ENCODE assay signal across 19 cellular contexts in genomic region chr1:15248238-15248637, GRCh38. TPM values are rescaled to one million over a fixed set of nuclear protein-coding genes. Genes with fewer than 3 reads are reported as not detected.
DNase-seq lines count a peak whose midpoint lies in the region; ATAC-seq, FAIRE-seq and TF ChIP-seq lines count a peak whose summit lies in the region.
"Had no signal": no experiment of that assay in that cellular context is flagged by ENCODE, and none has a peak within 500 bp of the region (broad histone marks: within the 10 kb centered on the region; RNA-seq: fewer than 3 reads in every experiment).

No MANE protein-coding gene starts in this region.

- H3K9me3 Mint-ChIP-seq in activated naive CD8-positive, alpha-beta T cell (ENCODE audit: low read depth) = no peaks in the 10 kb centered on the region
- peaks cover 10% of the 10 kb centered on the region for H3K9me3 Mint-ChIP-seq in activated naive CD8-positive, alpha-beta T cell treated with anti-CD3 and anti-CD28 coated beads, Interleukin-2, amount 50 U/mL, for 24 hours
- H3K9me3 Mint-ChIP-seq in T-helper 1 cell treated with Interleukin-12 subunit alpha and Interleukin-12 subunit beta and Interleukin-4 antibody, amounts not matched to agents 30 μg/mL and 1 μg/mL, for 36 hours = peaks cover 21% of the 10 kb centered on the region
- H3K9me3 Mint-ChIP-seq in effector memory CD8-positive, alpha-beta T cell = no peaks in the 10 kb centered on the region
- no peaks in the 10 kb centered on the region for H3K9me3 Mint-ChIP-seq in type B pancreatic cell
- H3K9me3 Mint-ChIP-seq: HFFc6 had no signal

- no peak for ATAC-seq in activated naive CD8-positive, alpha-beta T cell treated with anti-CD3 and anti-CD28 coated beads, Interleukin-2, amount 50 U/mL, for 24 hours
- ATAC-seq in effector memory CD8-positive, alpha-beta T cell (replicated peaks) = no peak
- ATAC-seq: gastroesophageal sphincter, left colon had no signal

- peak overlapping the region; percentile 75 for H3K27ac Mint-ChIP-seq in activated naive CD8-positive, alpha-beta T cell
- no peak overlapping the region for H3K27ac Mint-ChIP-seq in activated naive CD8-positive, alpha-beta T cell treated with anti-CD3 and anti-CD28 coated beads, Interleukin-2, amount 50 U/mL, for 24 hours
- H3K27ac Mint-ChIP-seq in T-helper 1 cell treated with Interleukin-12 subunit alpha and Interleukin-12 subunit beta and Interleukin-4 antibody, amounts not matched to agents 30 μg/mL and 1 μg/mL, for 36 hours = no peak overlapping the region
- H3K27ac Mint-ChIP-seq in effector memory CD8-positive, alpha-beta T cell = peak overlapping the region; percentile 70 to 77
- no peak overlapping the region for H3K27ac Mint-ChIP-seq in type B pancreatic cell
- H3K27ac Mint-ChIP-seq: HFFc6 had no signal

- H3K4me3 Mint-ChIP-seq in activated naive CD8-positive, alpha-beta T cell = peak overlapping the region; percentile 80
- H3K4me3 Mint-ChIP-seq in activated naive CD8-positive, alpha-beta T cell treated with anti-CD3 and anti-CD28 coated beads, Interleukin-2, amount 50 U/mL, for 24 hours = no peak overlapping the region
- H3K4me3 Mint-ChIP-seq in T-helper 1 cell treated with Interleukin-12 subunit alpha and Interleukin-12 subunit beta and Interleukin-4 antibody, amounts not matched to agents 30 μg/mL and 1 μg/mL, for 36 hours = peak overlapping the region; percentile 64
- peak overlapping the region; percentile 64 to 78 for H3K4me3 Mint-ChIP-seq in effector memory CD8-positive, alpha-beta T cell
- H3K4me3 Mint-ChIP-seq in type B pancreatic cell = peak overlapping the region; percentile 87

- DNase-seq in activated naive CD8-positive, alpha-beta T cell treated with anti-CD3 and anti-CD28 coated beads, Interleukin-2, amount 50 U/mL, for 24 hours = no peak
- DNase-seq in effector memory CD8-positive, alpha-beta T cell = no peak
- no peak for DNase-seq in type B pancreatic cell (ENCODE audit: extremely low spot score, unreplicated experiment)
- DNase-seq in D721Med (ENCODE audit: insufficient read length, low spot score) = no peak
- DNase-seq in NCI-H82 (lab: John Stamatoyannopoulos, UW) = no peak
- no peak for DNase-seq in ureter (ENCODE audit: low spot score)
- DNase-seq: caudate nucleus; HFFc6; left colon; NCI-H1436 treated with DMSO at 0.1 percent for 48 hours; NCI-H2171 treated with DMSO at 0.1 percent for 48 hours; NCI-H748 treated with DMSO at 0.1 percent for 48 hours; stimulated activated CD4-positive, alpha-beta T cell treated with anti-CD3 and anti-CD28 coated beads, Interleukin-12 subunit alpha, Interleukin-12 subunit beta, amount 100 ng/mL, for 4 hours; stimulated activated CD8-positive, alpha-beta memory T cell treated with anti-CD3 and anti-CD28 coated beads, Interleukin-4, amount 100 ng/mL, for 48 hours; T-helper 9 cell had no signal

- H3K27me3 Mint-ChIP-seq in activated naive CD8-positive, alpha-beta T cell = peaks cover 23% of the 10 kb centered on the region
- peaks cover 44% of the 10 kb centered on the region for H3K27me3 Mint-ChIP-seq in activated naive CD8-positive, alpha-beta T cell treated with anti-CD3 and anti-CD28 coated beads, Interleukin-2, amount 50 U/mL, for 24 hours
- peaks cover 87% of the 10 kb centered on the region for H3K27me3 Mint-ChIP-seq in T-helper 1 cell treated with Interleukin-12 subunit alpha and Interleukin-12 subunit beta and Interleukin-4 antibody, amounts not matched to agents 30 μg/mL and 1 μg/mL, for 36 hours (ENCODE audit: low read depth)
- H3K27me3 Mint-ChIP-seq in effector memory CD8-positive, alpha-beta T cell = peaks cover 0 to 15% of the 10 kb centered on the region in 2 donors
- H3K27me3 Mint-ChIP-seq in type B pancreatic cell = peaks cover 21% of the 10 kb centered on the region

- FAIRE-seq in D721Med (lab: Jason Lieb, UNC) = no peak

- peaks cover 2% of the 10 kb centered on the region for H3K36me3 Mint-ChIP-seq in activated naive CD8-positive, alpha-beta T cell
- peaks cover 13% of the 10 kb centered on the region for H3K36me3 Mint-ChIP-seq in activated naive CD8-positive, alpha-beta T cell treated with anti-CD3 and anti-CD28 coated beads, Interleukin-2, amount 50 U/mL, for 24 hours (ENCODE audit: low read depth)
- peaks cover 17% of the 10 kb centered on the region for H3K36me3 Mint-ChIP-seq in T-helper 1 cell treated with Interleukin-12 subunit alpha and Interleukin-12 subunit beta and Interleukin-4 antibody, amounts not matched to agents 30 μg/mL and 1 μg/mL, for 36 hours (ENCODE audit: low read depth)
- peaks cover 14% of the 10 kb centered on the region for H3K36me3 Mint-ChIP-seq in effector memory CD8-positive, alpha-beta T cell (ENCODE audit: insufficient read depth)
- H3K36me3 Mint-ChIP-seq in type B pancreatic cell = peaks cover 3% of the 10 kb centered on the region
- H3K36me3 Mint-ChIP-seq: mesothelial cell of epicardium had no signal

- peaks cover 73% of the 10 kb centered on the region for H3K4me1 Mint-ChIP-seq in activated naive CD8-positive, alpha-beta T cell (ENCODE audit: low read depth)
- peaks cover 77% of the 10 kb centered on the region for H3K4me1 Mint-ChIP-seq in activated naive CD8-positive, alpha-beta T cell treated with anti-CD3 and anti-CD28 coated beads, Interleukin-2, amount 50 U/mL, for 24 hours
- H3K4me1 Mint-ChIP-seq in T-helper 1 cell treated with Interleukin-12 subunit alpha and Interleukin-12 subunit beta and Interleukin-4 antibody, amounts not matched to agents 30 μg/mL and 1 μg/mL, for 36 hours (ENCODE audit: low read depth) = peaks cover 47% of the 10 kb centered on the region
- peaks cover 43 to 46% of the 10 kb centered on the region in 2 donors for H3K4me1 Mint-ChIP-seq in effector memory CD8-positive, alpha-beta T cell (ENCODE audit: low read depth in 2 of 2)
- peaks cover 42% of the 10 kb centered on the region for H3K4me1 Mint-ChIP-seq in type B pancreatic cell (ENCODE audit: unreplicated experiment)

- no peak for TF ChIP-seq CTCF in type B pancreatic cell (conservative IDR thresholded peaks at IDR 0.05)
- TF ChIP-seq CTCF in D721Med (IDR thresholded peaks at IDR 0.05; ENCODE audit: insufficient read depth, missing control alignments) = no peak

RNA-seq across cellular contexts. Expression of gene FHAD1, which starts 1.2 kb away (rescaled TPM):
- 0.93 and 3.8 TPM in 2 replicates for total RNA-seq in type B pancreatic cell (ENCODE audit: low replicate concordance)
- total RNA-seq in ureter = 12.3 TPM

Comparison
In these comparisons a context has a peak if more than half of its experiments do, and no peak if none do; other contexts are left out.
1. H3K27ac Mint-ChIP-seq: peak in activated naive CD8-positive, alpha-beta T cell (single experiment) and effector memory CD8-positive, alpha-beta T cell (2 of 2); none in activated naive CD8-positive, alpha-beta T cell treated with anti-CD3 and anti-CD28 coated beads, Interleukin-2, amount 50 U/mL, for 24 hours (single experiment), T-helper 1 cell treated with Interleukin-12 subunit alpha and Interleukin-12 subunit beta and Interleukin-4 antibody, amounts not matched to agents 30 μg/mL and 1 μg/mL, for 36 hours (single experiment) and type B pancreatic cell (single experiment).